Comparison of ENCODE assay signal across 1 cellular context in genomic region chr7:157707983-157708720, GRCh38.
TF ChIP-seq lines count a peak whose summit lies in the region.

No MANE protein-coding gene starts in this region.

TF ChIP-seq in K562, 482 proteins besides CTCF, POLR2A, EP300 and RAD21:
- TF ChIP-seq ELF1 (tag; IDR thresholded peaks at IDR 0.05) = no peak
- TF ChIP-seq PHB2 (IDR thresholded peaks at IDR 0.05; ENCODE audit: low read depth) = no peak
- no peak for TF ChIP-seq ATF2 (CRISPR knock-in tag; IDR thresholded peaks at IDR 0.05)
- no peak for TF ChIP-seq ZNF57 (CRISPR knock-in tag; IDR thresholded peaks at IDR 0.05)
- no peak for TF ChIP-seq PYGO2 (tag; IDR thresholded peaks at IDR 0.05)
- no peak for TF ChIP-seq ZHX1 (conservative IDR thresholded peaks at IDR 0.05; ENCODE audit: low read length)
- no peak for TF ChIP-seq HINFP (tag; conservative IDR thresholded peaks at IDR 0.05; ENCODE audit: low read depth)
- no peak for TF ChIP-seq ELF4 (CRISPR knock-in tag; IDR thresholded peaks at IDR 0.05)
- TF ChIP-seq NKRF (IDR thresholded peaks at IDR 0.05; ENCODE audit: borderline replicate concordance) = no peak
- no peak for TF ChIP-seq ZNF449 (CRISPR knock-in tag; IDR thresholded peaks at IDR 0.05)
- no peak for TF ChIP-seq GATAD2A (IDR thresholded peaks at IDR 0.05)
- TF ChIP-seq IRF1 (CRISPR knock-in tag; IDR thresholded peaks at IDR 0.05; ENCODE audit: borderline replicate concordance) = no peak
- TF ChIP-seq SMC3 (conservative IDR thresholded peaks at IDR 0.05; ENCODE audit: insufficient read depth, low read depth, low read length) = no peak
- TF ChIP-seq MYC (IDR thresholded peaks at IDR 0.05; ENCODE audit: low read depth, low read length) = no peak
- no peak for TF ChIP-seq MYC (CRISPR knock-in tag; IDR thresholded peaks at IDR 0.05; ENCODE audit: borderline replicate concordance, low read depth)
- TF ChIP-seq SRSF1 (IDR thresholded peaks at IDR 0.05; ENCODE audit: low read depth, low read length) = no peak
- TF ChIP-seq TAF15 (IDR thresholded peaks at IDR 0.05; ENCODE audit: low read depth, low read length) = no peak
- TF ChIP-seq ZNF518B (CRISPR knock-in tag; IDR thresholded peaks at IDR 0.05) = no peak
- no peak for TF ChIP-seq CSDE1 (IDR thresholded peaks at IDR 0.05)
TF ChIP-seq in K562: peak in this region for 0.
